In genomic region chr14:41817626-41818025, GRCh38 we compare ENCODE assay signal across 23 cellular contexts.
DNase-seq lines count a peak whose midpoint lies in the region; ATAC-seq and TF ChIP-seq lines count a peak whose summit lies in the region.
"Had no signal": no experiment of that assay in that cellular context is flagged by ENCODE, and none has a peak within 500 bp of the region (broad histone marks: within the 10 kb centered on the region; RNA-seq: fewer than 3 reads in every experiment).

No MANE protein-coding gene starts in this region.

- H3K9me3 ChIP-seq in hepatocyte (ENCODE audit: low read depth): no peaks in the 10 kb centered on the region
- no peaks in the 10 kb centered on the region for H3K9me3 ChIP-seq in upper lobe of right lung
- H3K9me3 ChIP-seq: MG63, SJCRH30 had no signal

- ATAC-seq in upper lobe of right lung (no peak), GM19455 (IDR thresholded peaks at IDR 0.05; ENCODE audit: unreplicated experiment) (no peak)
- ATAC-seq: GM12878 had no signal

- in situ Hi-C loops in astrocyte of the cerebellum (cut with HindIII; ENCODE audit: low sequenced_read_pairs): no loop called here

- H3K4me3 ChIP-seq in astrocyte of the cerebellum (ENCODE audit: low read depth, low read length) (no peak overlapping the region), hepatocyte (no peak overlapping the region), upper lobe of right lung (no peak overlapping the region)
- H3K4me3 ChIP-seq: GM12878, MG63, PC-9, SJCRH30 had no signal

- H3K27me3 ChIP-seq in hepatocyte (no peaks in the 10 kb centered on the region), upper lobe of right lung (no peaks in the 10 kb centered on the region)
- H3K27me3 ChIP-seq: MG63, SJCRH30 had no signal

- H3K27ac ChIP-seq in 22Rv1: peak overlapping the region; percentile 64
- peak overlapping the region; percentile 56 for H3K27ac ChIP-seq in hepatocyte
- no peak overlapping the region for H3K27ac ChIP-seq in upper lobe of right lung
- H3K27ac ChIP-seq: HL-60, PC-9, SJCRH30 had no signal

- WGBS in hepatocyte (ENCODE audit: low lambda C conversion rate, missing lambda C conversion rate): 58% methylated on average over 1 of the region's 1 CpG

- intact Hi-C loops in upper lobe of right lung (cut with DNase I): no loop called here

- H2AFZ ChIP-seq in hepatocyte: no peak overlapping the region
- H2AFZ ChIP-seq: PC-9 had no signal

- H4K20me1 ChIP-seq in hepatocyte (ENCODE audit: insufficient read depth, poor library complexity, severe bottlenecking): no peaks in the 10 kb centered on the region

- no peaks in the 10 kb centered on the region for H3K79me2 ChIP-seq in hepatocyte

- no peaks in the 10 kb centered on the region for H3K4me1 ChIP-seq in hepatocyte (ENCODE audit: insufficient read depth)
- H3K4me1 ChIP-seq in upper lobe of right lung: no peaks in the 10 kb centered on the region
- H3K4me1 ChIP-seq: SJCRH30 had no signal

- peak; percentile 47 for DNase-seq in NCI-H446 treated with DMSO at 0.1 percent for 48 hours (lab: John Stamatoyannopoulos, UW)
- DNase-seq in astrocyte of the cerebellum (ENCODE audit: low read depth): peak; percentile 4
- no peak for DNase-seq in hepatocyte (ENCODE audit: low spot score)
- DNase-seq in upper lobe of right lung: no peak
- DNase-seq in A172 (ENCODE audit: low spot score): no peak
- no peak for DNase-seq in mucosa of gallbladder (ENCODE audit: low spot score)
- DNase-seq: 8988T; Calu3; CD4-positive, alpha-beta T cell; EL; H9; MG63; NCI-H1048; NCI-H1436; NCI-H1930; NCI-H345; NCI-H526; PC-9; SJCRH30 had no signal

- no peaks in the 10 kb centered on the region for H3K36me3 ChIP-seq in hepatocyte (replicated peaks; ENCODE audit: insufficient read depth, low read depth)
- H3K36me3 ChIP-seq in upper lobe of right lung: no peaks in the 10 kb centered on the region
- H3K36me3 ChIP-seq: MG63, SJCRH30 had no signal

- TF ChIP-seq CTCF in 22Rv1 (IDR thresholded peaks at IDR 0.05) (no peak), astrocyte of the cerebellum (IDR thresholded peaks at IDR 0.05; ENCODE audit: low read depth, low read length, missing control alignments) (no peak), hepatocyte (IDR thresholded peaks at IDR 0.05; ENCODE audit: poor library complexity) (no peak), upper lobe of right lung (IDR thresholded peaks at IDR 0.05) (no peak)

- H3K4me2 ChIP-seq in hepatocyte: no peak overlapping the region
- H3K4me2 ChIP-seq: PC-9 had no signal

- H3K9me2 ChIP-seq in hepatocyte (replicated peaks; ENCODE audit: insufficient read depth): no peaks in the 10 kb centered on the region

Comparison
In these comparisons a context has a peak if more than half of its experiments do, and no peak if none do; other contexts are left out.
1. DNase-seq: peak in NCI-H446 treated with DMSO at 0.1 percent for 48 hours (single experiment) and astrocyte of the cerebellum (single experiment); none in hepatocyte (single experiment), upper lobe of right lung (single experiment), A172 (single experiment) and mucosa of gallbladder (single experiment).